ENCODE assay signal across 19 cellular contexts in genomic region chr4:105631818-105632400, GRCh38.
DNase-seq lines count a peak whose midpoint lies in the region; ATAC-seq and TF ChIP-seq lines count a peak whose summit lies in the region.
"Had no signal": no experiment of that assay in that cellular context is flagged by ENCODE, and none has a peak within 500 bp of the region (broad histone marks: within the 10 kb centered on the region; RNA-seq: fewer than 3 reads in every experiment).

No MANE protein-coding gene starts in this region.

- H3K4me3 ChIP-seq in fibroblast of the aortic adventitia (ENCODE audit: low read depth, low read length): no peak overlapping the region
- H3K4me3 ChIP-seq in heart right ventricle: no peak overlapping the region
- H3K4me3 ChIP-seq: cardiac muscle cell, SJCRH30, tibial artery had no signal

- TF ChIP-seq CTCF in fibroblast of the aortic adventitia (IDR thresholded peaks at IDR 0.05; ENCODE audit: insufficient read depth, low read length): peak; percentile 53
- TF ChIP-seq CTCF in heart right ventricle (IDR thresholded peaks at IDR 0.05): peak in 4 of 9 donors; percentile 18 to 43 (median 37)

- intact Hi-C loops in heart right ventricle (cut with DNase I): loop anchor here in 1 of 10 donors (10.0 kb wide), 1 partner anchor 107 kb away; no protein-coding TSS in a partner anchor

- DNase-seq in ACHN (peak; percentile 44), RKO (ENCODE audit: low spot score) (peak; percentile 35), fibroblast of the aortic adventitia (ENCODE audit: low read depth) (peak; percentile 47), SHP77 treated with DMSO at 0.1 percent for 48 hours (lab: John Stamatoyannopoulos, UW) (no peak), heart right ventricle (no peak), DMS 273 (lab: John Stamatoyannopoulos, UW; ENCODE audit: unreplicated experiment) (no peak)
- DNase-seq: activated naive CD4-positive, alpha-beta T cell treated with anti-CD3 and anti-CD28 coated beads, Interleukin-2, amount 50 U/mL, for 16 hours; DMS79; left cardiac atrium; naive B cell; NCI-H1436; NCI-H69; right cardiac atrium; SJCRH30; stimulated activated CD4-positive, alpha-beta T cell treated with anti-CD3 and anti-CD28 coated beads, Interleukin-2, amount 100 ng/mL, for 24 hours; tibial artery had no signal

- ATAC-seq in GM21723 (IDR thresholded peaks at IDR 0.05; ENCODE audit: unreplicated experiment) (peak; percentile 36), heart right ventricle (no peak), GM18858 (IDR thresholded peaks at IDR 0.05; ENCODE audit: unreplicated experiment) (no peak)
- ATAC-seq: left cardiac atrium had no signal

- H3K4me1 ChIP-seq in heart right ventricle: peaks cover 0 to 47% (median 21%) of the 10 kb centered on the region in 9 donors

- peaks cover 0 to 3% (median 0%) of the 10 kb centered on the region in 7 donors for H3K27me3 ChIP-seq in heart right ventricle
- H3K27me3 ChIP-seq: cardiac muscle cell, SJCRH30, tibial artery had no signal

- 65 to 75% methylated on average over 8 of the region's 8 CpGs for WGBS in heart right ventricle, 2 donors

- in situ Hi-C loops in ACHN (cut with HindIII; ENCODE audit: low pct_ligation_motif_present, low pct_unique_long_range_greater_than_20kb, low sequenced_read_pairs): no loop called here

- no peaks in the 10 kb centered on the region for H3K9me3 ChIP-seq in heart right ventricle
- H3K9me3 ChIP-seq: SJCRH30, tibial artery had no signal

- H3K36me3 ChIP-seq in heart right ventricle: no peaks in the 10 kb centered on the region
- H3K36me3 ChIP-seq: cardiac muscle cell, SJCRH30, tibial artery had no signal

- peak overlapping the region in 2 of 10 donors; percentile 22 to 59 for H3K27ac ChIP-seq in heart right ventricle
- H3K27ac ChIP-seq: cardiac muscle cell, SJCRH30, tibial artery had no signal

Comparison
In these comparisons a context has a peak if more than half of its experiments do, and no peak if none do; other contexts are left out.
1. DNase-seq: peak in ACHN (single experiment), RKO (single experiment) and fibroblast of the aortic adventitia (single experiment); none in SHP77 treated with DMSO at 0.1 percent for 48 hours (single experiment), heart right ventricle (0 of 2) and DMS 273 (single experiment).